In the genomic region with DNA sequence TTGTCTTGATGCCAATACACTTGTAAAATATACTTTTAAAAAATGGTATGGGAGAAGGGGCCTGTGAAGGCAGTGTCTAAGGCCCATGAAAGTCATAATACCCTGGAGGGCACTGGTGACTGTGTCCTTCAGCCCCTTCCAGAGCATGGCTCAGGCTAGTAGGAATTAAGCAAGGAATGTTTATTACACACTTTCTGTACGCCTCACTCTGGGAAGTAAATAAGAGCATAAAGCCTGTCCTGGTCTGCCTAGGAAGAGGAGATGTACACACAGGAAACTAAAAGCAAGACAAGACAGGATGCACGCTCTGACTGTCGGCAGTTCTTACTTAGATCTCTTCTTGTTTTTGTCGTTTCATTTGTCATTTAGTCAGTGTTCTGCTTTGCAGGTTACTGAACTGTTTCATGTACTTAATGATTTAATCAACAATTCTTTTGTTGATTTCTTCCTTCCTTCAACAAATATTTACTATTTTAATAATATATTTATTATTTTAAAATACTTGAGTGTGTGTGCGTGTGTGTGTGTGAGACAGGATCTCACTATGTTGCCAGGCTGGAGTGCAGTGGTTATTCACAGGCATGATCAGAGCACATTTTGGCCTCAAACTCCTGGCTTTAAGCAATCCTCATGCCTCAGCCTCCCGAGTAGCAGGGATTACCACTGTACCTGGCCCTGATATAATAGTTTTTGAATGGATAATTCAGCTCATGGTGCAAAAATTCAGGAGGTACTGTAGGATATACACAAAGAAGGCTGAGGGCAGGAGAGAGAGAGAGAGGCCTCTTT, we compare ENCODE assay signal across 12 cellular contexts. TPM values are rescaled to one million over a fixed set of nuclear protein-coding genes. Genes with fewer than 3 reads are reported as not detected.
DNase-seq lines count a peak whose midpoint lies in the region; ATAC-seq and TF ChIP-seq lines count a peak whose summit lies in the region.
"Had no signal": no experiment of that assay in that cellular context is flagged by ENCODE, and none has a peak within 500 bp of the region (broad histone marks: within the 10 kb centered on the region; RNA-seq: fewer than 3 reads in every experiment).

No MANE protein-coding gene starts in this region.

- H3K27ac Mint-ChIP-seq in CD8-positive, alpha-beta T cell: peak overlapping the region; percentile 89
- peak overlapping the region; percentile 88 for H3K27ac Mint-ChIP-seq in activated B cell treated with CpG ODN at 0.5 μM for 24 hours

- intact Hi-C loops in CD8-positive, alpha-beta T cell (cut with DNase I, micrococcal nuclease): no loop called here
- intact Hi-C loops in activated B cell treated with CpG ODN at 0.5 μM for 24 hours (cut with micrococcal nuclease): no loop called here

- peak overlapping the region in 1 of 2 experiments; percentile 35 for H3K4ac ChIP-seq in mesenchymal stem cell (ENCODE audit: low read depth in 1 of 2, low read length in 2 of 2)

- no peak overlapping the region for H3K4me2 ChIP-seq in mesenchymal stem cell (ENCODE audit: low read length, poor library complexity, severe bottlenecking)

- H2BK15ac ChIP-seq in mesenchymal stem cell (ENCODE audit: low read depth, poor library complexity, severe bottlenecking): no peak overlapping the region

- no peak overlapping the region for H3K27ac ChIP-seq in CD8-positive, alpha-beta T cell (ENCODE audit: low read depth, low read length)
- no peak overlapping the region for H3K27ac ChIP-seq in mesenchymal stem cell (ENCODE audit: low read length, poor library complexity, severe bottlenecking)
- H3K27ac ChIP-seq: brain microvascular endothelial cell, esophagus squamous epithelium, thoracic aorta had no signal

- H2AFZ ChIP-seq in mesenchymal stem cell (ENCODE audit: low read depth, low read length): no peak overlapping the region

- peak overlapping the region; percentile 27 for H4K8ac ChIP-seq in mesenchymal stem cell (ENCODE audit: low read length)

- POLR2A ChIA-PET in CD8-positive, alpha-beta T cell (lab: Charles Lee): interaction anchor here (0.9 kb wide), 1 partner anchor 14 kb away, joined by 3 read pairs; no protein-coding TSS in a partner anchor
- POLR2A ChIA-PET in activated B cell treated with CpG ODN at 0.5 μM for 24 hours (lab: Charles Lee): interaction anchor here (0.7 to 2.0 kb wide), 4 partner anchors 8 to 194 kb away, joined by 3 to 6 read pairs (median 4); no protein-coding TSS in a partner anchor

- H3K14ac ChIP-seq in mesenchymal stem cell (ENCODE audit: low read length in 2 of 2): no peak overlapping the region

- TF ChIP-seq CTCF in CD8-positive, alpha-beta T cell (IDR thresholded peaks at IDR 0.05): no peak
- no peak for TF ChIP-seq CTCF in activated B cell treated with CpG ODN at 0.5 μM for 24 hours (IDR thresholded peaks at IDR 0.05)

- DNase-seq in CD8-positive, alpha-beta T cell: peak in 2 of 7 experiments; percentile 4 to 55
- no peak for DNase-seq in activated B cell treated with CpG ODN at 0.5 μM for 24 hours
- peak; percentile 65 for DNase-seq in mesenchymal stem cell
- DNase-seq in erythroblast (lab: John Stamatoyannopoulos, UW): no peak
- no peak for DNase-seq in HUDEP-2 (lab: John Stamatoyannopoulos, UW; ENCODE audit: unreplicated experiment in 76 of 76)
- DNase-seq: activated CD8-positive, alpha-beta memory T cell treated with anti-CD3 and anti-CD28 coated beads for 24 hours; brain microvascular endothelial cell; esophagus squamous epithelium had no signal

- no peaks in the 10 kb centered on the region for H3K27me3 ChIP-seq in CD8-positive, alpha-beta T cell (ENCODE audit: insufficient read depth, low read length)
- no peaks in the 10 kb centered on the region for H3K27me3 ChIP-seq in mesenchymal stem cell (ENCODE audit: control insufficient read depth in 1 of 2, insufficient read depth in 1 of 2, low read length in 2 of 2)
- H3K27me3 ChIP-seq: brain microvascular endothelial cell, esophagus squamous epithelium had no signal

- H2BK5ac ChIP-seq in mesenchymal stem cell (ENCODE audit: low read depth, low read length, poor library complexity, severe bottlenecking): no peak overlapping the region

- TF ChIP-seq POLR2A in erythroblast (IDR thresholded peaks at IDR 0.05; ENCODE audit: low read length): no peak

- no peak overlapping the region for H3K9ac ChIP-seq in mesenchymal stem cell (ENCODE audit: low read length)

- H3K23ac ChIP-seq in mesenchymal stem cell (ENCODE audit: low read length in 2 of 2): no peak overlapping the region

- peaks cover 23% of the 10 kb centered on the region for H3K4me1 Mint-ChIP-seq in CD8-positive, alpha-beta T cell (ENCODE audit: low read depth)
- peaks cover 33% of the 10 kb centered on the region for H3K4me1 Mint-ChIP-seq in activated B cell treated with CpG ODN at 0.5 μM for 24 hours

- no peaks in the 10 kb centered on the region for H3K79me1 ChIP-seq in mesenchymal stem cell (replicated peaks; ENCODE audit: low read length, poor library complexity, severe bottlenecking)

- WGBS in mesenchymal stem cell: 45% methylated on average over 5 of the region's 6 CpGs

- no peak overlapping the region for H4K91ac ChIP-seq in mesenchymal stem cell (ENCODE audit: low read length)

- no peaks in the 10 kb centered on the region for H3K9me3 ChIP-seq in CD8-positive, alpha-beta T cell (ENCODE audit: low read length)
- H3K9me3 ChIP-seq in mesenchymal stem cell (ENCODE audit: control insufficient read depth, low read length): no peaks in the 10 kb centered on the region
- H3K9me3 ChIP-seq: esophagus squamous epithelium, thoracic aorta had no signal

- H2AK5ac ChIP-seq in mesenchymal stem cell (ENCODE audit: low read length, severe bottlenecking): no peak overlapping the region

- peak overlapping the region in 1 of 2 experiments; percentile 85 for H2BK12ac ChIP-seq in mesenchymal stem cell (ENCODE audit: low read length in 2 of 2)

- peaks cover 18% of the 10 kb centered on the region for H3K4me1 ChIP-seq in CD8-positive, alpha-beta T cell (ENCODE audit: insufficient read depth, low read length)
- H3K4me1 ChIP-seq in mesenchymal stem cell (ENCODE audit: control insufficient read depth, insufficient read depth, low read depth, low read length): no peaks in the 10 kb centered on the region

- H2BK120ac ChIP-seq in mesenchymal stem cell (ENCODE audit: low read depth, low read length): no peak overlapping the region

- no peaks in the 10 kb centered on the region for H3K27me3 Mint-ChIP-seq in CD8-positive, alpha-beta T cell (ENCODE audit: low read depth)
- H3K27me3 Mint-ChIP-seq in activated B cell treated with CpG ODN at 0.5 μM for 24 hours: no peaks in the 10 kb centered on the region

- H3K36me3 Mint-ChIP-seq in CD8-positive, alpha-beta T cell: no peaks in the 10 kb centered on the region
- no peaks in the 10 kb centered on the region for H3K36me3 Mint-ChIP-seq in activated B cell treated with CpG ODN at 0.5 μM for 24 hours (ENCODE audit: low read depth)

- peak; percentile 87 for ATAC-seq in CD8-positive, alpha-beta T cell
- ATAC-seq in GM18517 (IDR thresholded peaks at IDR 0.05; ENCODE audit: unreplicated experiment) (peak; percentile 63), activated B cell treated with CpG ODN at 0.5 μM for 24 hours (ENCODE audit: low read depth) (peak; percentile 90), GM19467 (IDR thresholded peaks at IDR 0.05; ENCODE audit: unreplicated experiment) (no peak), SK-N-SH treated with all-trans-retinoic acid at 6 μM for 48 hours (no peak)

- H3K36me3 ChIP-seq in CD8-positive, alpha-beta T cell (ENCODE audit: insufficient read depth, low read length): no peaks in the 10 kb centered on the region
- H3K36me3 ChIP-seq in mesenchymal stem cell (ENCODE audit: control insufficient read depth in 1 of 2, insufficient read depth in 2 of 2, low read depth in 1 of 2, low read length in 2 of 2): no peaks in the 10 kb centered on the region
- H3K36me3 ChIP-seq: brain microvascular endothelial cell, esophagus squamous epithelium, thoracic aorta had no signal

- H3K9me3 Mint-ChIP-seq in CD8-positive, alpha-beta T cell: no peaks in the 10 kb centered on the region
- H3K9me3 Mint-ChIP-seq in activated B cell treated with CpG ODN at 0.5 μM for 24 hours: no peaks in the 10 kb centered on the region

- no peak overlapping the region for H3K4me3 Mint-ChIP-seq in CD8-positive, alpha-beta T cell
- peak overlapping the region; percentile 50 for H3K4me3 Mint-ChIP-seq in activated B cell treated with CpG ODN at 0.5 μM for 24 hours

- peak overlapping the region in 1 of 2 experiments; percentile 84 for H3K18ac ChIP-seq in mesenchymal stem cell (ENCODE audit: low read depth in 1 of 2, low read length in 2 of 2)

- H3K4me3 ChIP-seq in CD8-positive, alpha-beta T cell (ENCODE audit: low read depth, low read length): no peak overlapping the region
- H3K4me3 ChIP-seq in mesenchymal stem cell (ENCODE audit: insufficient read depth in 1 of 2, low read depth in 1 of 2, low read length in 2 of 2): no peak overlapping the region
- H3K4me3 ChIP-seq: esophagus squamous epithelium, thoracic aorta had no signal

- CTCF ChIA-PET in CD8-positive, alpha-beta T cell (lab: Charles Lee): interaction anchor here (1.0 to 1.1 kb wide), 2 partner anchors 10 to 74 kb away, joined by 3 read pairs; no protein-coding TSS in a partner anchor
- CTCF ChIA-PET in activated B cell treated with CpG ODN at 0.5 μM for 24 hours (lab: Charles Lee): interaction anchor here (0.6 to 1.0 kb wide), 4 partner anchors 7 to 158 kb away, joined by 3 read pairs; no protein-coding TSS in a partner anchor

TF ChIP-seq in SK-N-SH treated with all-trans-retinoic acid at 6 μM for 48 hours, 23 proteins besides CTCF, POLR2A, EP300 and RAD21 (continues in another document):
- TF ChIP-seq ZNF70 (CRISPR knock-in tag; IDR thresholded peaks at IDR 0.05): no peak
- TF ChIP-seq, protein P1, sequence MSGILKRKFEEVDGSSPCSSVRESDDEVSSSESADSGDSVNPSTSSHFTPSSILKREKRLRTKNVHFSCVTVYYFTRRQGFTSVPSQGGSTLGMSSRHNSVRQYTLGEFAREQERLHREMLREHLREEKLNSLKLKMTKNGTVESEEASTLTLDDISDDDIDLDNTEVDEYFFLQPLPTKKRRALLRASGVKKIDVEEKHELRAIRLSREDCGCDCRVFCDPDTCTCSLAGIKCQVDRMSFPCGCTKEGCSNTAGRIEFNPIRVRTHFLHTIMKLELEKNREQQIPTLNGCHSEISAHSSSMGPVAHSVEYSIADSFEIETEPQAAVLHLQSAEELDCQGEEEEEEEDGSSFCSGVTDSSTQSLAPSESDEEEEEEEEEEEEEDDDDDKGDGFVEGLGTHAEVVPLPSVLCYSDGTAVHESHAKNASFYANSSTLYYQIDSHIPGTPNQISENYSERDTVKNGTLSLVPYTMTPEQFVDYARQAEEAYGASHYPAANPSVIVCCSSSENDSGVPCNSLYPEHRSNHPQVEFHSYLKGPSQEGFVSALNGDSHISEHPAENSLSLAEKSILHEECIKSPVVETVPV (CRISPR knock-in tag; IDR thresholded peaks at IDR 0.05): no peak
- no peak for TF ChIP-seq ZFP3 (CRISPR knock-in tag; IDR thresholded peaks at IDR 0.05)
- TF ChIP-seq TOX (CRISPR knock-in tag; IDR thresholded peaks at IDR 0.05; ENCODE audit: borderline replicate concordance): no peak

RNA-seq across cellular contexts. Expression of a gene that starts 9.0 kb away (rescaled TPM):
- total RNA-seq in CD8-positive, alpha-beta T cell: under 1 TPM; 0.56 to 0.73 TPM
- total RNA-seq in activated B cell treated with CpG ODN at 0.5 μM for 24 hours: 0.04 and 0.05 TPM in 2 replicates
- polyA plus RNA-seq in mesenchymal stem cell (2013, experiment 1 of 2): 5.5 TPM
- 5.6 TPM for polyA plus RNA-seq in mesenchymal stem cell (2013, experiment 2 of 2)

Comparison
In these comparisons a context has a peak if more than half of its experiments do, and no peak if none do; other contexts are left out.
1. ATAC-seq: peak in CD8-positive, alpha-beta T cell (single experiment), GM18517 (single experiment) and activated B cell treated with CpG ODN at 0.5 μM for 24 hours (single experiment); none in GM19467 (single experiment) and SK-N-SH treated with all-trans-retinoic acid at 6 μM for 48 hours (single experiment).